ENCODE assay signal across 8 cellular contexts in genomic region chr14:94681300-94682060, GRCh38.
DNase-seq lines count a peak whose midpoint lies in the region; ATAC-seq, FAIRE-seq and TF ChIP-seq lines count a peak whose summit lies in the region.

No MANE protein-coding gene starts in this region.

- POLR2A ChIA-PET in Caco-2 (lab: Charles Lee) (no interaction called here), HepG2 (lab: Yijun Ruan, JAX) (interaction anchor here (1.1 to 2.2 kb wide), 3 partner anchors 56 to 82 kb away, joined by 3 to 13 read pairs (median 3); no protein-coding TSS in a partner anchor)
- POLR2A ChIA-PET in CD4-positive, alpha-beta T cell (lab: Charles Lee): no interaction called here

- H3K4me3 ChIP-seq in Caco-2 (ENCODE audit: low read depth, low read length): no peak overlapping the region
- H3K4me3 ChIP-seq in HepG2 (replicated peaks in 1 of 3; ENCODE audit: insufficient read depth in 1 of 3, low read depth in 2 of 3, low read length in 3 of 3): no peak overlapping the region; a peak in 1 of 6 replicates

- H3K36me3 Mint-ChIP-seq in Caco-2 (ENCODE audit: insufficient read depth, unreplicated experiment): peaks cover 6% of the 10 kb centered on the region
- no peaks in the 10 kb centered on the region for H3K36me3 Mint-ChIP-seq in CD4-positive, alpha-beta T cell (ENCODE audit: low read depth)

- BruUV-seq in Caco-2 (replicated peaks; lab: Mats Ljungman, UMichigan) (no TSS peak), HepG2 (replicated peaks; lab: Mats Ljungman, UMichigan) (no TSS peak)

- ATAC-seq in HepG2 (peak; percentile 78), HG02763 (IDR thresholded peaks at IDR 0.05; ENCODE audit: unreplicated experiment) (no peak)
- no peak for ATAC-seq in CD4-positive, alpha-beta T cell (ENCODE audit: poor library complexity)

- no peak overlapping the region for H2AFZ ChIP-seq in HepG2 (ENCODE audit: low read length)

- no peaks in the 10 kb centered on the region for H3K4me1 ChIP-seq in Caco-2
- H3K4me1 ChIP-seq in HepG2 (ENCODE audit: insufficient read depth, low read length): peaks cover 66% of the 10 kb centered on the region

- DNase-seq in Caco-2: peak; percentile 35 to 57
- peak; percentile 62 for DNase-seq in HT-29 (ENCODE audit: low spot score)
- DNase-seq in amniotic epithelial cell (ENCODE audit: low read depth): peak; percentile 56
- DNase-seq in HepG2 (ENCODE audit: low spot score): peak; percentile 78
- no peak for DNase-seq in stimulated activated CD8-positive, alpha-beta memory T cell treated with anti-CD3 and anti-CD28 coated beads, Interleukin-4, amount 100 ng/mL, for 48 hours
- no peak for DNase-seq in COLO668 (lab: John Stamatoyannopoulos, UW; ENCODE audit: unreplicated experiment)
- no peak for DNase-seq in CD4-positive, alpha-beta T cell

- peak; percentile 95 for FAIRE-seq in HepG2 (lab: Jason Lieb, UNC)

- H3K9me3 Mint-ChIP-seq in Caco-2 (ENCODE audit: unreplicated experiment): no peaks in the 10 kb centered on the region
- H3K9me3 Mint-ChIP-seq in CD4-positive, alpha-beta T cell: no peaks in the 10 kb centered on the region

- H3K36me3 ChIP-seq in Caco-2 (ENCODE audit: control insufficient read depth, insufficient read depth, low read length) (no peaks in the 10 kb centered on the region), HepG2 (replicated peaks in 1 of 2; ENCODE audit: control insufficient read depth in 1 of 2, insufficient read depth in 2 of 2, low read length in 2 of 2) (no peaks in the 10 kb centered on the region)

- H3K9me3 ChIP-seq in Caco-2 (no peaks in the 10 kb centered on the region), HepG2 (ENCODE audit: low read length) (no peaks in the 10 kb centered on the region)
- H3K9me3 ChIP-seq in CD4-positive, alpha-beta T cell (ENCODE audit: control insufficient read depth, low read length): no peaks in the 10 kb centered on the region

- H3K27ac Mint-ChIP-seq in Caco-2 (ENCODE audit: unreplicated experiment): no peak overlapping the region
- no peak overlapping the region for H3K27ac Mint-ChIP-seq in CD4-positive, alpha-beta T cell

- TF ChIP-seq POLR2A in HepG2 (IDR thresholded peaks at IDR 0.05; ENCODE audit: insufficient read depth in 1 of 2, low read depth in 2 of 2, low read length in 2 of 2): no peak

- no peaks in the 10 kb centered on the region for H3K4me1 Mint-ChIP-seq in Caco-2 (ENCODE audit: low read depth, unreplicated experiment)
- no peaks in the 10 kb centered on the region for H3K4me1 Mint-ChIP-seq in CD4-positive, alpha-beta T cell (ENCODE audit: low read depth)

- in situ Hi-C loops in HepG2 (cut with HindIII; ENCODE audit: extremely low pct_ligation_motif_present, low pct_unique_long_range_greater_than_20kb): loop anchor here (5.0 to 10.0 kb wide), 4 partner anchors 54 to 413 kb away; no protein-coding TSS in a partner anchor

- TF ChIP-seq EP300 in HepG2 (IDR thresholded peaks at IDR 0.05; ENCODE audit: low read depth in 2 of 2, low read length in 2 of 2): 0 out of 4 replicates have a peak, but pooled peaks of 1 of the 2 experiments have one; percentile 40
- no peak; the same call in 1 of the 2 replicates for TF ChIP-seq EP300 in HepG2 (CRISPR knock-in tag; IDR thresholded peaks at IDR 0.05; ENCODE audit: borderline replicate concordance)

- CTCF ChIA-PET in Caco-2 (lab: Charles Lee): no interaction called here
- CTCF ChIA-PET in HepG2 (lab: Yijun Ruan, JAX; ENCODE audit: low intra/inter-chr PET ratio, low total read pairs): interaction anchor here (0.8 to 2.1 kb wide), 4 partner anchors 133 to 258 kb away, joined by 3 to 14 read pairs (median 7); no protein-coding TSS in a partner anchor
- CTCF ChIA-PET in CD4-positive, alpha-beta T cell (lab: Charles Lee): no interaction called here

- peak overlapping the region; percentile 80 for H3K27ac ChIP-seq in HepG2 (ENCODE audit: extremely low read length, insufficient read depth, low read length)
- H3K27ac ChIP-seq in CD4-positive, alpha-beta T cell (ENCODE audit: low read depth, low read length): no peak overlapping the region

- H3K4me3 Mint-ChIP-seq in Caco-2 (ENCODE audit: unreplicated experiment): no peak overlapping the region
- no peak overlapping the region for H3K4me3 Mint-ChIP-seq in CD4-positive, alpha-beta T cell

- peak; percentile 90 for TF ChIP-seq RAD21 in HepG2 (CRISPR knock-in tag; IDR thresholded peaks at IDR 0.05)

- H4K20me1 ChIP-seq in HepG2 (ENCODE audit: insufficient read depth, low read length): no peaks in the 10 kb centered on the region

- H3K27me3 ChIP-seq in Caco-2 (replicated peaks; ENCODE audit: control insufficient read depth, insufficient read depth, low read length) (no peaks in the 10 kb centered on the region), HepG2 (ENCODE audit: control insufficient read depth in 1 of 2, insufficient read depth in 2 of 2, low read length in 2 of 2) (peaks cover 5 to 9% of the 10 kb centered on the region in 2 experiments; a peak in 3 of 5 replicates)
- H3K27me3 ChIP-seq in CD4-positive, alpha-beta T cell (ENCODE audit: control insufficient read depth, insufficient read depth, low read length): no peaks in the 10 kb centered on the region

- H3K79me2 ChIP-seq in HepG2 (ENCODE audit: insufficient read depth, low read length): no peaks in the 10 kb centered on the region

- no peaks in the 10 kb centered on the region for H3K27me3 Mint-ChIP-seq in Caco-2 (ENCODE audit: insufficient read depth, unreplicated experiment)
- peaks cover 18% of the 10 kb centered on the region for H3K27me3 Mint-ChIP-seq in CD4-positive, alpha-beta T cell

- intact Hi-C loops in Caco-2 (cut with micrococcal nuclease; ENCODE audit: unreplicated experiment) (no loop called here), HepG2 (cut with micrococcal nuclease; ENCODE audit: unreplicated experiment) (loop anchor here (2.0 to 5.0 kb wide), 6 partner anchors 27 to 259 kb away; no protein-coding TSS in a partner anchor)
- intact Hi-C loops in CD4-positive, alpha-beta T cell (cut with DNase I, micrococcal nuclease): loop anchor here in 1 of 2 experiments (10.0 kb wide), 1 partner anchor 1313 kb away; no protein-coding TSS in a partner anchor

- WGBS in HepG2 (ENCODE audit: low lambda C conversion rate): 59% methylated on average over 9 of the region's 15 CpGs

- TF ChIP-seq CTCF in Caco-2 (IDR thresholded peaks at IDR 0.05; ENCODE audit: insufficient read depth in 1 of 2, low read depth in 1 of 2, low read length in 1 of 2, severe bottlenecking in 1 of 2, unreplicated experiment in 1 of 2): peak; percentile 18 to 37
- TF ChIP-seq CTCF in HepG2 (CRISPR knock-in tag; IDR thresholded peaks at IDR 0.05): peak; percentile 95
- no peak for TF ChIP-seq CTCF in CD4-positive, alpha-beta T cell (IDR thresholded peaks at IDR 0.05)

- H3K9ac ChIP-seq in HepG2 (ENCODE audit: insufficient read depth, low read depth, low read length): peak overlapping the region; percentile 30; the same call in 1 of the 2 replicates

- peak overlapping the region; percentile 76 for H3K4me2 ChIP-seq in HepG2 (ENCODE audit: low read depth, low read length)

TF ChIP-seq in HepG2, 621 proteins besides CTCF, POLR2A, EP300 and RAD21 (continues in another document):
- TF ChIP-seq ZNF33B (CRISPR knock-in tag; IDR thresholded peaks at IDR 0.05): no peak
- no peak for TF ChIP-seq RFXANK (CRISPR knock-in tag; IDR thresholded peaks at IDR 0.05)
- TF ChIP-seq ZNF576 (CRISPR knock-in tag; IDR thresholded peaks at IDR 0.05): no peak
- peak; percentile 79; the same call in 1 of the 2 replicates for TF ChIP-seq IRF2 (CRISPR knock-in tag; IDR thresholded peaks at IDR 0.05)
- TF ChIP-seq SKI (IDR thresholded peaks at IDR 0.05; ENCODE audit: partially characterized antibody): no peak
- TF ChIP-seq ZFP1 (CRISPR knock-in tag; IDR thresholded peaks at IDR 0.05): no peak
- TF ChIP-seq ZNF460 (CRISPR knock-in tag; IDR thresholded peaks at IDR 0.05; ENCODE audit: borderline replicate concordance): no peak
- TF ChIP-seq ZNF639 (CRISPR knock-in tag; conservative IDR thresholded peaks at IDR 0.05): no peak
- 0 out of 2 replicates have a peak, but pooled peaks have one; percentile 23 for TF ChIP-seq CBX5 (CRISPR knock-in tag; IDR thresholded peaks at IDR 0.05; ENCODE audit: borderline replicate concordance)
- TF ChIP-seq ZMYM3 (CRISPR knock-in tag; IDR thresholded peaks at IDR 0.05): peak; percentile 92
- TF ChIP-seq ZNF883 (CRISPR knock-in tag; IDR thresholded peaks at IDR 0.05; ENCODE audit: not compliant biosample characterization): no peak
- 0 out of 3 replicates have a peak, but pooled peaks have one; percentile 44 for TF ChIP-seq MXI1 (IDR thresholded peaks at IDR 0.05; ENCODE audit: borderline replicate concordance, low read depth, low read length)
- TF ChIP-seq SAP130 (CRISPR knock-in tag; IDR thresholded peaks at IDR 0.05; ENCODE audit: low read depth): peak; percentile 29; the same call in 1 of the 2 replicates
- no peak for TF ChIP-seq GLMP (CRISPR knock-in tag; IDR thresholded peaks at IDR 0.05; ENCODE audit: borderline replicate concordance)
- TF ChIP-seq ATRX (CRISPR knock-in tag; IDR thresholded peaks at IDR 0.05; ENCODE audit: borderline replicate concordance): no peak
- TF ChIP-seq ZNF329 (CRISPR knock-in tag; IDR thresholded peaks at IDR 0.05; ENCODE audit: low read depth): peak; percentile 100
- no peak for TF ChIP-seq ZFY (CRISPR knock-in tag; IDR thresholded peaks at IDR 0.05)

Comparison
In these comparisons a context has a peak if more than half of its experiments do, and no peak if none do; other contexts are left out.
1. DNase-seq: peak in Caco-2 (2 of 2), HT-29 (single experiment), amniotic epithelial cell (single experiment) and HepG2 (single experiment); none in stimulated activated CD8-positive, alpha-beta memory T cell treated with anti-CD3 and anti-CD28 coated beads, Interleukin-4, amount 100 ng/mL, for 48 hours (single experiment), COLO668 (single experiment) and CD4-positive, alpha-beta T cell (0 of 10).